Comparison of ENCODE assay signal across 8 cellular contexts in the genomic region with DNA sequence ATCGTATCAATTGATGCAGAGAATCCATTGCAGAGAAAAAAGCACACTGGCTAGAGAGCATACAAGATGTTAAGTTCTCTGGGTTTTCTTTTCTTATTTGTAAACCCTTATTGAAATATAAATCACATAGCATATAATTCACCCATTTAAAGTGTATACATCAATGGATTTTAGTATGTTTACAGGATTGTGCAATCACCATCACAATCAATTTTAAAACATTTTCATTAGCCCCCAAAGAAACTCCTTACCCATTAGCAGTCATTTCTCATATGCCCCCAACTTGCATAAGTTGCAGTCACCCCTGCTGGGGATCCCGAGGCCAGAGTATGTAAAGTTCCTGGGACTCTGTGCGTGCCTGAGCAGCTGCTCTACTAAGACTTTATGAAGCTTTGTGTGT. TPM values are rescaled to one million over a fixed set of nuclear protein-coding genes. Genes with fewer than 3 reads are reported as not detected.
"Had no signal": no experiment of that assay in that cellular context is flagged by ENCODE, and none has a peak within 500 bp of the region (broad histone marks: within the 10 kb centered on the region; RNA-seq: fewer than 3 reads in every experiment).

No MANE protein-coding gene starts in this region.

- ATAC-seq: GM23338 had no signal

- FAIRE-seq: H54, HTR-8/SVneo had no signal

- H3K9ac ChIP-seq: KMS-11 had no signal

- H3K4me3 Mint-ChIP-seq: GM23338, H9 had no signal

- H3K27ac ChIP-seq: KMS-11 had no signal

- H3K4me2 ChIP-seq: GM23338, KMS-11 had no signal

- H3K4me1 Mint-ChIP-seq: GM23338, H9 had no signal

- H2AFZ ChIP-seq: GM23338 had no signal

- H3K27ac Mint-ChIP-seq: GM23338, H9 had no signal

- DNase-seq: H9, HCEC 1CT, KBM-7 had no signal

- H3K4me3 ChIP-seq: GM23338 had no signal

RNA-seq across cellular contexts. Expression of gene TRO, which starts 34.9 kb away (rescaled TPM):
- total RNA-seq: HT-29 had no signal
